Comparison of ENCODE assay signal across 2 cellular contexts in the genomic region with DNA sequence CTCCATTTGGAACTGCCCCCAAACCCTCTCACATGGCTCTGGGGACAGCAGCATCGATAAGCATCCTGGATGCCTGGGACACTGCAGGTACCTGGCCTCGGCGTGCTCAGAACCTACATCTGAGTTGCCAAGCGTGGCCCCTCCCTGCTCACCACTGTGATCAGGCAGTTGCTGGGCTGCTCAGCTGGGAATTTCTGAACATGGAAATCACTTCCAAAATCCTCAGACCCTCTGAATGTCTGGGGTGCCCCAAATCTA.
TF ChIP-seq lines count a peak whose summit lies in the region.

No MANE protein-coding gene starts in this region.

TF ChIP-seq in GM23338, 12 proteins besides CTCF, POLR2A, EP300 and RAD21:
- no peak for TF ChIP-seq ZNF114 (CRISPR knock-in tag; IDR thresholded peaks at IDR 0.05)
- no peak for TF ChIP-seq EZH2 (IDR thresholded peaks at IDR 0.05; ENCODE audit: low read depth, unreplicated experiment)
- no peak for TF ChIP-seq STAT1 (IDR thresholded peaks at IDR 0.05; ENCODE audit: unreplicated experiment)
- TF ChIP-seq EZH2phosphoT487 (IDR thresholded peaks at IDR 0.05; ENCODE audit: unreplicated experiment), result no peak
- no peak for TF ChIP-seq POLR2AphosphoS5 (IDR thresholded peaks at IDR 0.05; ENCODE audit: low read depth)
- TF ChIP-seq, protein P1, sequence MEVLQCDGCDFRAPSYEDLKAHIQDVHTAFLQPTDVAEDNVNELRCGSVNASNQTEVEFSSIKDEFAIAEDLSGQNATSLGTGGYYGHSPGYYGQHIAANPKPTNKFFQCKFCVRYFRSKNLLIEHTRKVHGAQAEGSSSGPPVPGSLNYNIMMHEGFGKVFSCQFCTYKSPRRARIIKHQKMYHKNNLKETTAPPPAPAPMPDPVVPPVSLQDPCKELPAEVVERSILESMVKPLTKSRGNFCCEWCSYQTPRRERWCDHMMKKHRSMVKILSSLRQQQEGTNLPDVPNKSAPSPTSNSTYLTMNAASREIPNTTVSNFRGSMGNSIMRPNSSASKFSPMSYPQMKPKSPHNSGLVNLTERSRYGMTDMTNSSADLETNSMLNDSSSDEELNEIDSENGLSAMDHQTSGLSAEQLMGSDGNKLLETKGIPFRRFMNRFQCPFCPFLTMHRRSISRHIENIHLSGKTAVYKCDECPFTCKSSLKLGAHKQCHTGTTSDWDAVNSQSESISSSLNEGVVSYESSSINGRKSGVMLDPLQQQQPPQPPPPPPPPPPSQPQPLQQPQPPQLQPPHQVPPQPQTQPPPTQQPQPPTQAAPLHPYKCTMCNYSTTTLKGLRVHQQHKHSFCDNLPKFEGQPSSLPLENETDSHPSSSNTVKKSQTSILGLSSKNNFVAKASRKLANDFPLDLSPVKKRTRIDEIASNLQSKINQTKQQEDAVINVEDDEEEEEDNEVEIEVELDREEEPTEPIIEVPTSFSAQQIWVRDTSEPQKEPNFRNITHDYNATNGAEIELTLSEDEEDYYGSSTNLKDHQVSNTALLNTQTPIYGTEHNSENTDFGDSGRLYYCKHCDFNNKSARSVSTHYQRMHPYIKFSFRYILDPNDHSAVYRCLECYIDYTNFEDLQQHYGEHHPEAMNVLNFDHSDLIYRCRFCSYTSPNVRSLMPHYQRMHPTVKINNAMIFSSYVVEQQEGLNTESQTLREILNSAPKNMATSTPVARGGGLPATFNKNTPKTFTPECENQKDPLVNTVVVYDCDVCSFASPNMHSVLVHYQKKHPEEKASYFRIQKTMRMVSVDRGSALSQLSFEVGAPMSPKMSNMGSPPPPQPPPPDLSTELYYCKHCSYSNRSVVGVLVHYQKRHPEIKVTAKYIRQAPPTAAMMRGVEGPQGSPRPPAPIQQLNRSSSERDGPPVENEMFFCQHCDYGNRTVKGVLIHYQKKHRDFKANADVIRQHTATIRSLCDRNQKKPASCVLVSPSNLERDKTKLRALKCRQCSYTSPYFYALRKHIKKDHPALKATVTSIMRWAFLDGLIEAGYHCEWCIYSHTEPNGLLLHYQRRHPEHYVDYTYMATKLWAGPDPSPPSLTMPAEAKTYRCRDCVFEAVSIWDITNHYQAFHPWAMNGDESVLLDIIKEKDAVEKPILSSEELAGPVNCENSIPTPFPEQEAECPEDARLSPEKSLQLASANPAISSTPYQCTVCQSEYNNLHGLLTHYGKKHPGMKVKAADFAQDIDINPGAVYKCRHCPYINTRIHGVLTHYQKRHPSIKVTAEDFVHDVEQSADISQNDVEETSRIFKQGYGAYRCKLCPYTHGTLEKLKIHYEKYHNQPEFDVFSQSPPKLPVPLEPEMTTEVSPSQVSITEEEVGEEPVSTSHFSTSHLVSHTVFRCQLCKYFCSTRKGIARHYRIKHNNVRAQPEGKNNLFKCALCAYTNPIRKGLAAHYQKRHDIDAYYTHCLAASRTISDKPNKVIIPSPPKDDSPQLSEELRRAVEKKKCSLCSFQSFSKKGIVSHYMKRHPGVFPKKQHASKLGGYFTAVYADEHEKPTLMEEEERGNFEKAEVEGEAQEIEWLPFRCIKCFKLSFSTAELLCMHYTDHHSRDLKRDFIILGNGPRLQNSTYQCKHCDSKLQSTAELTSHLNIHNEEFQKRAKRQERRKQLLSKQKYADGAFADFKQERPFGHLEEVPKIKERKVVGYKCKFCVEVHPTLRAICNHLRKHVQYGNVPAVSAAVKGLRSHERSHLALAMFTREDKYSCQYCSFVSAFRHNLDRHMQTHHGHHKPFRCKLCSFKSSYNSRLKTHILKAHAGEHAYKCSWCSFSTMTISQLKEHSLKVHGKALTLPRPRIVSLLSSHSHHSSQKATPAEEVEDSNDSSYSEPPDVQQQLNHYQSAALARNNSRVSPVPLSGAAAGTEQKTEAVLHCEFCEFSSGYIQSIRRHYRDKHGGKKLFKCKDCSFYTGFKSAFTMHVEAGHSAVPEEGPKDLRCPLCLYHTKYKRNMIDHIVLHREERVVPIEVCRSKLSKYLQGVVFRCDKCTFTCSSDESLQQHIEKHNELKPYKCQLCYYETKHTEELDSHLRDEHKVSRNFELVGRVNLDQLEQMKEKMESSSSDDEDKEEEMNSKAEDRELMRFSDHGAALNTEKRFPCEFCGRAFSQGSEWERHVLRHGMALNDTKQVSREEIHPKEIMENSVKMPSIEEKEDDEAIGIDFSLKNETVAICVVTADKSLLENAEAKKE (CRISPR knock-in tag; IDR thresholded peaks at IDR 0.05), result no peak

TF ChIP-seq in H1, 55 proteins besides CTCF, POLR2A, EP300 and RAD21:
- TF ChIP-seq SIN3A (conservative IDR thresholded peaks at IDR 0.05 in 1 of 2, IDR thresholded peaks at IDR 0.05 in 1 of 2; ENCODE audit: low read depth in 1 of 2, low read length in 2 of 2) (no peak), RFX5 (IDR thresholded peaks at IDR 0.05; ENCODE audit: borderline replicate concordance, low read depth, low read length) (peak; percentile 40; the same call in 1 of the 2 replicates)
- TF ChIP-seq, protein P2, sequence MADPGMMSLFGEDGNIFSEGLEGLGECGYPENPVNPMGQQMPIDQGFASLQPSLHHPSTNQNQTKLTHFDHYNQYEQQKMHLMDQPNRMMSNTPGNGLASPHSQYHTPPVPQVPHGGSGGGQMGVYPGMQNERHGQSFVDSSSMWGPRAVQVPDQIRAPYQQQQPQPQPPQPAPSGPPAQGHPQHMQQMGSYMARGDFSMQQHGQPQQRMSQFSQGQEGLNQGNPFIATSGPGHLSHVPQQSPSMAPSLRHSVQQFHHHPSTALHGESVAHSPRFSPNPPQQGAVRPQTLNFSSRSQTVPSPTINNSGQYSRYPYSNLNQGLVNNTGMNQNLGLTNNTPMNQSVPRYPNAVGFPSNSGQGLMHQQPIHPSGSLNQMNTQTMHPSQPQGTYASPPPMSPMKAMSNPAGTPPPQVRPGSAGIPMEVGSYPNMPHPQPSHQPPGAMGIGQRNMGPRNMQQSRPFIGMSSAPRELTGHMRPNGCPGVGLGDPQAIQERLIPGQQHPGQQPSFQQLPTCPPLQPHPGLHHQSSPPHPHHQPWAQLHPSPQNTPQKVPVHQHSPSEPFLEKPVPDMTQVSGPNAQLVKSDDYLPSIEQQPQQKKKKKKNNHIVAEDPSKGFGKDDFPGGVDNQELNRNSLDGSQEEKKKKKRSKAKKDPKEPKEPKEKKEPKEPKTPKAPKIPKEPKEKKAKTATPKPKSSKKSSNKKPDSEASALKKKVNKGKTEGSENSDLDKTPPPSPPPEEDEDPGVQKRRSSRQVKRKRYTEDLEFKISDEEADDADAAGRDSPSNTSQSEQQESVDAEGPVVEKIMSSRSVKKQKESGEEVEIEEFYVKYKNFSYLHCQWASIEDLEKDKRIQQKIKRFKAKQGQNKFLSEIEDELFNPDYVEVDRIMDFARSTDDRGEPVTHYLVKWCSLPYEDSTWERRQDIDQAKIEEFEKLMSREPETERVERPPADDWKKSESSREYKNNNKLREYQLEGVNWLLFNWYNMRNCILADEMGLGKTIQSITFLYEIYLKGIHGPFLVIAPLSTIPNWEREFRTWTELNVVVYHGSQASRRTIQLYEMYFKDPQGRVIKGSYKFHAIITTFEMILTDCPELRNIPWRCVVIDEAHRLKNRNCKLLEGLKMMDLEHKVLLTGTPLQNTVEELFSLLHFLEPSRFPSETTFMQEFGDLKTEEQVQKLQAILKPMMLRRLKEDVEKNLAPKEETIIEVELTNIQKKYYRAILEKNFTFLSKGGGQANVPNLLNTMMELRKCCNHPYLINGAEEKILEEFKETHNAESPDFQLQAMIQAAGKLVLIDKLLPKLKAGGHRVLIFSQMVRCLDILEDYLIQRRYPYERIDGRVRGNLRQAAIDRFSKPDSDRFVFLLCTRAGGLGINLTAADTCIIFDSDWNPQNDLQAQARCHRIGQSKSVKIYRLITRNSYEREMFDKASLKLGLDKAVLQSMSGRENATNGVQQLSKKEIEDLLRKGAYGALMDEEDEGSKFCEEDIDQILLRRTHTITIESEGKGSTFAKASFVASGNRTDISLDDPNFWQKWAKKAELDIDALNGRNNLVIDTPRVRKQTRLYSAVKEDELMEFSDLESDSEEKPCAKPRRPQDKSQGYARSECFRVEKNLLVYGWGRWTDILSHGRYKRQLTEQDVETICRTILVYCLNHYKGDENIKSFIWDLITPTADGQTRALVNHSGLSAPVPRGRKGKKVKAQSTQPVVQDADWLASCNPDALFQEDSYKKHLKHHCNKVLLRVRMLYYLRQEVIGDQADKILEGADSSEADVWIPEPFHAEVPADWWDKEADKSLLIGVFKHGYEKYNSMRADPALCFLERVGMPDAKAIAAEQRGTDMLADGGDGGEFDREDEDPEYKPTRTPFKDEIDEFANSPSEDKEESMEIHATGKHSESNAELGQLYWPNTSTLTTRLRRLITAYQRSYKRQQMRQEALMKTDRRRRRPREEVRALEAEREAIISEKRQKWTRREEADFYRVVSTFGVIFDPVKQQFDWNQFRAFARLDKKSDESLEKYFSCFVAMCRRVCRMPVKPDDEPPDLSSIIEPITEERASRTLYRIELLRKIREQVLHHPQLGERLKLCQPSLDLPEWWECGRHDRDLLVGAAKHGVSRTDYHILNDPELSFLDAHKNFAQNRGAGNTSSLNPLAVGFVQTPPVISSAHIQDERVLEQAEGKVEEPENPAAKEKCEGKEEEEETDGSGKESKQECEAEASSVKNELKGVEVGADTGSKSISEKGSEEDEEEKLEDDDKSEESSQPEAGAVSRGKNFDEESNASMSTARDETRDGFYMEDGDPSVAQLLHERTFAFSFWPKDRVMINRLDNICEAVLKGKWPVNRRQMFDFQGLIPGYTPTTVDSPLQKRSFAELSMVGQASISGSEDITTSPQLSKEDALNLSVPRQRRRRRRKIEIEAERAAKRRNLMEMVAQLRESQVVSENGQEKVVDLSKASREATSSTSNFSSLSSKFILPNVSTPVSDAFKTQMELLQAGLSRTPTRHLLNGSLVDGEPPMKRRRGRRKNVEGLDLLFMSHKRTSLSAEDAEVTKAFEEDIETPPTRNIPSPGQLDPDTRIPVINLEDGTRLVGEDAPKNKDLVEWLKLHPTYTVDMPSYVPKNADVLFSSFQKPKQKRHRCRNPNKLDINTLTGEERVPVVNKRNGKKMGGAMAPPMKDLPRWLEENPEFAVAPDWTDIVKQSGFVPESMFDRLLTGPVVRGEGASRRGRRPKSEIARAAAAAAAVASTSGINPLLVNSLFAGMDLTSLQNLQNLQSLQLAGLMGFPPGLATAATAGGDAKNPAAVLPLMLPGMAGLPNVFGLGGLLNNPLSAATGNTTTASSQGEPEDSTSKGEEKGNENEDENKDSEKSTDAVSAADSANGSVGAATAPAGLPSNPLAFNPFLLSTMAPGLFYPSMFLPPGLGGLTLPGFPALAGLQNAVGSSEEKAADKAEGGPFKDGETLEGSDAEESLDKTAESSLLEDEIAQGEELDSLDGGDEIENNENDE (IDR thresholded peaks at IDR 0.05; ENCODE audit: insufficient replicate concordance, low read length), result no peak
